Comparison of ENCODE assay signal across 1 cellular context in genomic region chr15:79673416-79674123, GRCh38.
TF ChIP-seq lines count a peak whose summit lies in the region.

No MANE protein-coding gene starts in this region.

TF ChIP-seq in HepG2, 621 proteins besides CTCF, POLR2A, EP300 and RAD21 (continued from another document):
- no peak for TF ChIP-seq PRDM15 (CRISPR knock-in tag; IDR thresholded peaks at IDR 0.05)
- TF ChIP-seq BRCA1 (CRISPR knock-in tag; IDR thresholded peaks at IDR 0.05), result no peak
- no peak for TF ChIP-seq ZFX (CRISPR knock-in tag; IDR thresholded peaks at IDR 0.05; ENCODE audit: low read depth)
- no peak for TF ChIP-seq PRPF4 (IDR thresholded peaks at IDR 0.05; ENCODE audit: low read depth, low read length, poor library complexity, severe bottlenecking)
